In genomic region chr1:153922838-153923652, GRCh38 we compare ENCODE assay signal across 8 cellular contexts. TPM values are rescaled to one million over a fixed set of nuclear protein-coding genes. Genes with fewer than 3 reads are reported as not detected.
DNase-seq lines count a peak whose midpoint lies in the region; ATAC-seq and TF ChIP-seq lines count a peak whose summit lies in the region.

Gene GATAD2B, minus strand, starts transcription at chr1:153922972. Its CDS starts 94,625 bp downstream, at chr1:153828347.

- peaks cover 34% of the 10 kb centered on the region for H3K4me1 Mint-ChIP-seq in type B pancreatic cell (ENCODE audit: unreplicated experiment)

- H3K36me3 Mint-ChIP-seq in type B pancreatic cell, result no peaks in the 10 kb centered on the region

- TF ChIP-seq POLR2A in heart left ventricle (IDR thresholded peaks at IDR 0.05), result peak in 1 of 2 donors; percentile 43

- peak within 1 kb of the TSS; percentile 76 to 97 (median 90) for H3K27ac ChIP-seq in heart left ventricle

- peak within 1 kb of the TSS; percentile 97 for H3K9ac ChIP-seq in adipocyte (ENCODE audit: low read length)

- DNase-seq in NCI-H1436 (lab: John Stamatoyannopoulos, UW), result peak; percentile 99
- DNase-seq in T follicular helper cell (ENCODE audit: low read depth), result peak; percentile 99
- DNase-seq in adipocyte (ENCODE audit: low read depth), result peak; percentile 100
- DNase-seq in heart left ventricle, result peak; percentile 100
- DNase-seq in pons (ENCODE audit: low spot score), result peak; percentile 100
- DNase-seq in type B pancreatic cell (ENCODE audit: extremely low spot score, unreplicated experiment), result peak; percentile 97

- no peaks in the 10 kb centered on the region for H3K9me3 ChIP-seq in adipocyte (ENCODE audit: control insufficient read depth, low read length)
- no peaks in the 10 kb centered on the region for H3K9me3 ChIP-seq in heart left ventricle

- ATAC-seq in HG02798 (IDR thresholded peaks at IDR 0.05; ENCODE audit: poor library complexity, unreplicated experiment), result peak; percentile 95
- ATAC-seq in heart left ventricle, result peak; percentile 98

- H3K27me3 Mint-ChIP-seq in type B pancreatic cell, result peaks cover 3% of the 10 kb centered on the region

- H3K36me3 ChIP-seq in adipocyte (ENCODE audit: control insufficient read depth, insufficient read depth, low read length, severe bottlenecking) (no peaks in the 10 kb centered on the region), heart left ventricle (peaks cover 0 to 8% (median under 1%) of the 10 kb centered on the region in 9 donors)

- WGBS in heart left ventricle, 4 donors, result 0% methylated on average over 34 to 61 of the region's 61 CpGs

- intact Hi-C loops in heart left ventricle (cut with DNase I), result loop anchor here in 8 of 10 donors (1.0 to 10.0 kb wide), 11 partner anchors 22 to 248 kb away; partner anchors contain the start of genes DENND4B (in 2 of the 8), CRTC2 (in 1 of the 8), ILF2 (in 1 of the 8) and JTB (in 1 of the 8)

- peaks cover 29% of the 10 kb centered on the region for H3K4me1 ChIP-seq in adipocyte (ENCODE audit: control insufficient read depth, insufficient read depth, low read length)
- peaks cover 2 to 47% (median 36%) of the 10 kb centered on the region in 12 donors for H3K4me1 ChIP-seq in heart left ventricle

- peak within 1 kb of the TSS; percentile 95 for H3K27ac Mint-ChIP-seq in type B pancreatic cell

- H3K27me3 ChIP-seq in adipocyte (replicated peaks; ENCODE audit: control insufficient read depth, insufficient read depth, low read length) (no peaks in the 10 kb centered on the region), heart left ventricle (no peaks in the 10 kb centered on the region)

- TF ChIP-seq CTCF in GM12875 (IDR thresholded peaks at IDR 0.05; ENCODE audit: borderline replicate concordance, insufficient read depth, low read depth, low read length) (no peak), heart left ventricle (IDR thresholded peaks at IDR 0.05) (peak in 1 of 12 donors; percentile 11), type B pancreatic cell (conservative IDR thresholded peaks at IDR 0.05) (no peak)

- H3K4me3 ChIP-seq in GM12875 (ENCODE audit: low read depth, low read length) (peak within 1 kb of the TSS; percentile 96), adipocyte (ENCODE audit: low read length) (peak within 1 kb of the TSS; percentile 97), heart left ventricle (peak within 1 kb of the TSS; percentile 53 to 89 (median 78))

- H3K4me3 Mint-ChIP-seq in type B pancreatic cell, result peak within 1 kb of the TSS; percentile 96

- no peaks in the 10 kb centered on the region for H3K9me3 Mint-ChIP-seq in type B pancreatic cell

RNA-seq across cellular contexts. Expression of gene GATAD2B, which starts in this region (rescaled TPM):
- 10 to 100 TPM; 18.1 to 53.9 (median 46.2) TPM for total RNA-seq in heart left ventricle
- 1 to 10 TPM; 5.6 to 8.8 TPM for polyA plus RNA-seq in heart left ventricle
- 39.0 and 51.4 TPM in 2 replicates for total RNA-seq in type B pancreatic cell (ENCODE audit: low replicate concordance)

Comparison
In these comparisons a context has a peak if more than half of its experiments do, and no peak if none do; other contexts are left out.
1. Peak in every context shown above with its lines: DNase-seq, ATAC-seq, H3K4me3 ChIP-seq and H3K27ac ChIP-seq.